16 cellular contexts compared by ENCODE assay signal in the genomic region with DNA sequence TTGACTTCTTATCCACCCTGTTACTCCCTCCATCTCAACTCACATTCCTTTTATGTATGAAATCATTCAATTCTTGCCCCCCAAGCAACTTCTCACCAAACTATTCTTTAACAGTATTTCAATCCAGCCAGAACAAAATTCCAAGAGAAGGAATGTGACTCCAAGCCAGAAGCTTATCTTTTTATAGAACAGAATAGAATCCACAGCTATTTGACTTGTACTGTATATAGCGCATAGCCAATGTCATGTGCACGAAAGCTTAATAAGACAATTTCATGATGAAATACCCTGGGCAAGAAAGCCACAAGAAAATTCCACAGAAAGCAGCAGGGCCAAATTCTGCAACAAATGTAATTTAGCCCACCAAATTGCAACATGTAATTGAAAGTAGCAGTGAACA.
DNase-seq lines count a peak whose midpoint lies in the region; ATAC-seq and TF ChIP-seq lines count a peak whose summit lies in the region.
"Had no signal": no experiment of that assay in that cellular context is flagged by ENCODE, and none has a peak within 500 bp of the region (broad histone marks: within the 10 kb centered on the region; RNA-seq: fewer than 3 reads in every experiment).

No MANE protein-coding gene starts in this region.

- DNase-seq in AG04449 (ENCODE audit: low read depth, low spot score): peak; percentile 19
- DNase-seq in HFFc6: peak; percentile 19
- DNase-seq in brain microvascular endothelial cell: peak; percentile 75
- peak; percentile 25 for DNase-seq in left kidney (ENCODE audit: low read depth, low spot score)
- DNase-seq in iPS-NIHi7 (ENCODE audit: extremely low spot score): no peak
- no peak for DNase-seq in activated CD4-positive, CD25-positive, alpha-beta regulatory T cell (lab: John Stamatoyannopoulos, UW)
- DNase-seq: activated CD4-positive, alpha-beta memory T cell treated with anti-CD3 and anti-CD28 coated beads, Interleukin-2, amount 10 ng/mL, durations not matched to agents 7 days and 5 days; activated T-cell treated with anti-CD3 and anti-CD28 coated beads, Interleukin-2, amount 50 U/mL, for 72 hours; erythroblast; KBM-7; NCI-H1436 treated with DMSO at 0.1 percent for 48 hours had no signal

- POLR2A ChIA-PET in AG04449 (lab: Yijun Ruan, JAX): no interaction called here

- H3K4me1 Mint-ChIP-seq in HFFc6 (ENCODE audit: low read depth): no peaks in the 10 kb centered on the region; the same call in 1 of the 2 replicates
- H3K4me1 Mint-ChIP-seq: activated CD4-positive, alpha-beta memory T cell treated with anti-CD3 and anti-CD28 coated beads, Interleukin-2, amount 10 ng/mL, durations not matched to agents 7 days and 5 days had no signal

- TF ChIP-seq CTCF in AG04449 (IDR thresholded peaks at IDR 0.05; ENCODE audit: insufficient read depth, low read length, missing control alignments) (no peak), HFFc6 (IDR thresholded peaks at IDR 0.05) (no peak), brain microvascular endothelial cell (IDR thresholded peaks at IDR 0.05; ENCODE audit: low read depth, low read length, missing control alignments) (no peak)

- no peaks in the 10 kb centered on the region for H3K27me3 ChIP-seq in brain microvascular endothelial cell (replicated peaks)

- in situ Hi-C loops in brain microvascular endothelial cell (cut with HindIII; ENCODE audit: low pct_ligation_motif_present, low sequenced_read_pairs): no loop called here

- H3K4me3 ChIP-seq in AG04449 (ENCODE audit: low read depth, low read length) (no peak overlapping the region), brain microvascular endothelial cell (ENCODE audit: low read depth, low read length) (no peak overlapping the region)
- H3K4me3 ChIP-seq: coronary artery, prostate gland had no signal

- no peak overlapping the region for H3K4me3 Mint-ChIP-seq in HFFc6
- H3K4me3 Mint-ChIP-seq: activated CD4-positive, alpha-beta memory T cell treated with anti-CD3 and anti-CD28 coated beads, Interleukin-2, amount 10 ng/mL, durations not matched to agents 7 days and 5 days; activated T-cell treated with anti-CD3 and anti-CD28 coated beads, Interleukin-2, amount 50 U/mL, for 72 hours; stimulated activated naive CD8-positive, alpha-beta T cell treated with anti-CD3 and anti-CD28 coated beads, Interleukin-15, Interleukin-2, amounts not matched to agents 100 ng/mL and 50 ng/mL, for 24 hours had no signal

- no peaks in the 10 kb centered on the region for H3K36me3 Mint-ChIP-seq in HFFc6 (ENCODE audit: low read depth)

- peaks cover 10% of the 10 kb centered on the region for H3K27me3 Mint-ChIP-seq in HFFc6 (ENCODE audit: insufficient read depth)
- H3K27me3 Mint-ChIP-seq: activated CD4-positive, alpha-beta memory T cell treated with anti-CD3 and anti-CD28 coated beads, Interleukin-2, amount 10 ng/mL, durations not matched to agents 7 days and 5 days; stimulated activated naive CD8-positive, alpha-beta T cell treated with anti-CD3 and anti-CD28 coated beads, Interleukin-15, Interleukin-2, amounts not matched to agents 100 ng/mL and 50 ng/mL, for 24 hours had no signal

- no peak overlapping the region for H3K27ac Mint-ChIP-seq in HFFc6
- H3K27ac Mint-ChIP-seq: activated CD4-positive, alpha-beta memory T cell treated with anti-CD3 and anti-CD28 coated beads, Interleukin-2, amount 10 ng/mL, durations not matched to agents 7 days and 5 days; activated T-cell treated with anti-CD3 and anti-CD28 coated beads, Interleukin-2, amount 50 U/mL, for 72 hours; stimulated activated naive CD8-positive, alpha-beta T cell treated with anti-CD3 and anti-CD28 coated beads, Interleukin-15, Interleukin-2, amounts not matched to agents 100 ng/mL and 50 ng/mL, for 24 hours had no signal

- CTCF ChIA-PET in AG04449 (lab: Yijun Ruan, JAX): no interaction called here

- peak overlapping the region; percentile 48 for H3K27ac ChIP-seq in brain microvascular endothelial cell
- H3K27ac ChIP-seq: coronary artery, prostate gland had no signal

- ATAC-seq in HG03565 (IDR thresholded peaks at IDR 0.05; ENCODE audit: unreplicated experiment) (no peak), GM21515 (IDR thresholded peaks at IDR 0.05; ENCODE audit: unreplicated experiment) (no peak)
- ATAC-seq: activated T-cell treated with anti-CD3 and anti-CD28 coated beads, Interleukin-2, amount 50 U/mL, for 72 hours had no signal

- H3K9me3 Mint-ChIP-seq in HFFc6: no peaks in the 10 kb centered on the region
- H3K9me3 Mint-ChIP-seq: activated CD4-positive, alpha-beta memory T cell treated with anti-CD3 and anti-CD28 coated beads, Interleukin-2, amount 10 ng/mL, durations not matched to agents 7 days and 5 days; stimulated activated naive CD8-positive, alpha-beta T cell treated with anti-CD3 and anti-CD28 coated beads, Interleukin-15, Interleukin-2, amounts not matched to agents 100 ng/mL and 50 ng/mL, for 24 hours had no signal

- H3K36me3 ChIP-seq in brain microvascular endothelial cell (replicated peaks): no peaks in the 10 kb centered on the region
- H3K36me3 ChIP-seq: prostate gland had no signal

Comparison
In these comparisons a context has a peak if more than half of its experiments do, and no peak if none do; other contexts are left out.
1. DNase-seq: peak in AG04449 (single experiment), HFFc6 (single experiment), brain microvascular endothelial cell (single experiment) and left kidney (single experiment); none in iPS-NIHi7 (single experiment) and activated CD4-positive, CD25-positive, alpha-beta regulatory T cell (0 of 4).